Comparison of ENCODE assay signal across 8 cellular contexts in genomic region chr6:108835218-108835850, GRCh38. TPM values are rescaled to one million over a fixed set of nuclear protein-coding genes. Genes with fewer than 3 reads are reported as not detected.
DNase-seq lines count a peak whose midpoint lies in the region; ATAC-seq and TF ChIP-seq lines count a peak whose summit lies in the region.

No MANE protein-coding gene starts in this region.

- in situ Hi-C loops in Caki2 (cut with HindIII; ENCODE audit: low pct_unique_long_range_greater_than_20kb, low sequenced_read_pairs), result no loop called here

- no peak overlapping the region for H3K4me3 ChIP-seq in RWPE2 (ENCODE audit: severe bottlenecking)
- no peak overlapping the region for H3K4me3 ChIP-seq in thoracic aorta

- H3K27ac ChIP-seq in RWPE2 (ENCODE audit: poor library complexity, severe bottlenecking) (no peak overlapping the region), thoracic aorta (no peak overlapping the region)

- DNase-seq in Caki2 (ENCODE audit: low read depth) (peak; percentile 43), LoVo (ENCODE audit: low spot score) (peak; percentile 80), RWPE2 (ENCODE audit: low spot score) (no peak), foreskin melanocyte (peak; percentile 45), omental fat pad (ENCODE audit: low spot score) (peak; percentile 91), thoracic aorta (ENCODE audit: low spot score) (peak; percentile 67)
- peak; percentile 75 for DNase-seq in activated T-helper 9 cell treated with anti-CD3 and anti-CD28 coated beads, Interleukin-2, amount 50 U/mL, for 16 hours (ENCODE audit: low read depth)

- H3K4me1 ChIP-seq in RWPE2 (ENCODE audit: insufficient read depth, poor library complexity, severe bottlenecking) (peaks cover 7% of the 10 kb centered on the region), thoracic aorta (ENCODE audit: control insufficient read depth in 1 of 2, low read depth in 2 of 2) (peaks cover 0 to 13% of the 10 kb centered on the region in 2 donors)

- H3K9me3 ChIP-seq in RWPE2 (ENCODE audit: severe bottlenecking) (no peaks in the 10 kb centered on the region), thoracic aorta (no peaks in the 10 kb centered on the region)

- H3K27me3 ChIP-seq in RWPE2 (ENCODE audit: insufficient read depth, poor library complexity, severe bottlenecking) (no peaks in the 10 kb centered on the region), thoracic aorta (replicated peaks; ENCODE audit: insufficient read depth) (no peaks in the 10 kb centered on the region)

- ATAC-seq in GM21447 (IDR thresholded peaks at IDR 0.05; ENCODE audit: unreplicated experiment), result peak; percentile 83
- ATAC-seq in RWPE2 (ENCODE audit: low read depth), result peak; percentile 90
- peak; percentile 81 for ATAC-seq in omental fat pad (ENCODE audit: low FRiP score)
- ATAC-seq in thoracic aorta (ENCODE audit: insufficient number of reproducible peaks, low FRiP score, low read depth), result peak; percentile 58

- H3K36me3 ChIP-seq in RWPE2 (ENCODE audit: low read depth) (no peaks in the 10 kb centered on the region), thoracic aorta (no peaks in the 10 kb centered on the region)

- peak; percentile 93 for TF ChIP-seq CTCF in RWPE2 (IDR thresholded peaks at IDR 0.05; ENCODE audit: poor library complexity, severe bottlenecking)
- peak in 2 of 3 donors; percentile 73 to 84 for TF ChIP-seq CTCF in omental fat pad (IDR thresholded peaks at IDR 0.05)
- peak; percentile 96 for TF ChIP-seq CTCF in thoracic aorta (IDR thresholded peaks at IDR 0.05)

RNA-seq across cellular contexts. Expression of gene ARMC2, which starts 12.9 kb away (rescaled TPM):
- total RNA-seq in Caki2 (2014; rRNA removed; shearing (Covaris generic); ENCODE audit: low replicate concordance), result 0.17 TPM in 1 of 2 replicates, not detected in the other
- total RNA-seq in omental fat pad, result 10 to 100 TPM in 1 of 4 donors, 1 to 10 TPM in 3; 2.2 to 15.3 (median 7.8) TPM
- 10 to 100 TPM; 11.5 to 22.5 TPM for total RNA-seq in thoracic aorta
